Comparison of ENCODE assay signal across 1 cellular context in the genomic region with DNA sequence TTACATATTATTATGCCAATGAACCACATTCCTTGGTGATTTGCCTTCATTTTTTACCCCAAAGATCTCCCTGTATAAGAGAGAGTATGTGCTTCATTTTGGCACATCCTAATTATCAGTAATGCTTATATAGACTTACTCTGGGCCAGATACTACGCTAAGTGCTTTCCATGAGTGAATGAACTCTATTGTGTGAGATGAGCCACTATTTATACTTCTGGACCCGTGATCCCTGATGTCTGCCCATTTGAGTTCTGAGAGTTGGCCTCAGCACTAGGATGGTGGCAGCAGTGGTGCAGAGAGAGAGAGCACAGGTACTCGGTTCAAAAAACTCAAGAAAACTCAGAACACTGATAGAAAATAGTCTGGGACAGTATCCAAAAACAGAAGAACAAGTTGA.
TF ChIP-seq lines count a peak whose summit lies in the region.

No MANE protein-coding gene starts in this region.

TF ChIP-seq in GM23338, 12 proteins besides CTCF, POLR2A, EP300 and RAD21 (continued from another document):
- TF ChIP-seq, protein P1, sequence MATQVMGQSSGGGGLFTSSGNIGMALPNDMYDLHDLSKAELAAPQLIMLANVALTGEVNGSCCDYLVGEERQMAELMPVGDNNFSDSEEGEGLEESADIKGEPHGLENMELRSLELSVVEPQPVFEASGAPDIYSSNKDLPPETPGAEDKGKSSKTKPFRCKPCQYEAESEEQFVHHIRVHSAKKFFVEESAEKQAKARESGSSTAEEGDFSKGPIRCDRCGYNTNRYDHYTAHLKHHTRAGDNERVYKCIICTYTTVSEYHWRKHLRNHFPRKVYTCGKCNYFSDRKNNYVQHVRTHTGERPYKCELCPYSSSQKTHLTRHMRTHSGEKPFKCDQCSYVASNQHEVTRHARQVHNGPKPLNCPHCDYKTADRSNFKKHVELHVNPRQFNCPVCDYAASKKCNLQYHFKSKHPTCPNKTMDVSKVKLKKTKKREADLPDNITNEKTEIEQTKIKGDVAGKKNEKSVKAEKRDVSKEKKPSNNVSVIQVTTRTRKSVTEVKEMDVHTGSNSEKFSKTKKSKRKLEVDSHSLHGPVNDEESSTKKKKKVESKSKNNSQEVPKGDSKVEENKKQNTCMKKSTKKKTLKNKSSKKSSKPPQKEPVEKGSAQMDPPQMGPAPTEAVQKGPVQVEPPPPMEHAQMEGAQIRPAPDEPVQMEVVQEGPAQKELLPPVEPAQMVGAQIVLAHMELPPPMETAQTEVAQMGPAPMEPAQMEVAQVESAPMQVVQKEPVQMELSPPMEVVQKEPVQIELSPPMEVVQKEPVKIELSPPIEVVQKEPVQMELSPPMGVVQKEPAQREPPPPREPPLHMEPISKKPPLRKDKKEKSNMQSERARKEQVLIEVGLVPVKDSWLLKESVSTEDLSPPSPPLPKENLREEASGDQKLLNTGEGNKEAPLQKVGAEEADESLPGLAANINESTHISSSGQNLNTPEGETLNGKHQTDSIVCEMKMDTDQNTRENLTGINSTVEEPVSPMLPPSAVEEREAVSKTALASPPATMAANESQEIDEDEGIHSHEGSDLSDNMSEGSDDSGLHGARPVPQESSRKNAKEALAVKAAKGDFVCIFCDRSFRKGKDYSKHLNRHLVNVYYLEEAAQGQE (IDR thresholded peaks at IDR 0.05; ENCODE audit: unreplicated experiment), result no peak
- TF ChIP-seq EZH2 (IDR thresholded peaks at IDR 0.05; ENCODE audit: low read depth, unreplicated experiment) (no peak), POLR2AphosphoS5 (IDR thresholded peaks at IDR 0.05; ENCODE audit: low read depth) (no peak)
- TF ChIP-seq, protein P2, sequence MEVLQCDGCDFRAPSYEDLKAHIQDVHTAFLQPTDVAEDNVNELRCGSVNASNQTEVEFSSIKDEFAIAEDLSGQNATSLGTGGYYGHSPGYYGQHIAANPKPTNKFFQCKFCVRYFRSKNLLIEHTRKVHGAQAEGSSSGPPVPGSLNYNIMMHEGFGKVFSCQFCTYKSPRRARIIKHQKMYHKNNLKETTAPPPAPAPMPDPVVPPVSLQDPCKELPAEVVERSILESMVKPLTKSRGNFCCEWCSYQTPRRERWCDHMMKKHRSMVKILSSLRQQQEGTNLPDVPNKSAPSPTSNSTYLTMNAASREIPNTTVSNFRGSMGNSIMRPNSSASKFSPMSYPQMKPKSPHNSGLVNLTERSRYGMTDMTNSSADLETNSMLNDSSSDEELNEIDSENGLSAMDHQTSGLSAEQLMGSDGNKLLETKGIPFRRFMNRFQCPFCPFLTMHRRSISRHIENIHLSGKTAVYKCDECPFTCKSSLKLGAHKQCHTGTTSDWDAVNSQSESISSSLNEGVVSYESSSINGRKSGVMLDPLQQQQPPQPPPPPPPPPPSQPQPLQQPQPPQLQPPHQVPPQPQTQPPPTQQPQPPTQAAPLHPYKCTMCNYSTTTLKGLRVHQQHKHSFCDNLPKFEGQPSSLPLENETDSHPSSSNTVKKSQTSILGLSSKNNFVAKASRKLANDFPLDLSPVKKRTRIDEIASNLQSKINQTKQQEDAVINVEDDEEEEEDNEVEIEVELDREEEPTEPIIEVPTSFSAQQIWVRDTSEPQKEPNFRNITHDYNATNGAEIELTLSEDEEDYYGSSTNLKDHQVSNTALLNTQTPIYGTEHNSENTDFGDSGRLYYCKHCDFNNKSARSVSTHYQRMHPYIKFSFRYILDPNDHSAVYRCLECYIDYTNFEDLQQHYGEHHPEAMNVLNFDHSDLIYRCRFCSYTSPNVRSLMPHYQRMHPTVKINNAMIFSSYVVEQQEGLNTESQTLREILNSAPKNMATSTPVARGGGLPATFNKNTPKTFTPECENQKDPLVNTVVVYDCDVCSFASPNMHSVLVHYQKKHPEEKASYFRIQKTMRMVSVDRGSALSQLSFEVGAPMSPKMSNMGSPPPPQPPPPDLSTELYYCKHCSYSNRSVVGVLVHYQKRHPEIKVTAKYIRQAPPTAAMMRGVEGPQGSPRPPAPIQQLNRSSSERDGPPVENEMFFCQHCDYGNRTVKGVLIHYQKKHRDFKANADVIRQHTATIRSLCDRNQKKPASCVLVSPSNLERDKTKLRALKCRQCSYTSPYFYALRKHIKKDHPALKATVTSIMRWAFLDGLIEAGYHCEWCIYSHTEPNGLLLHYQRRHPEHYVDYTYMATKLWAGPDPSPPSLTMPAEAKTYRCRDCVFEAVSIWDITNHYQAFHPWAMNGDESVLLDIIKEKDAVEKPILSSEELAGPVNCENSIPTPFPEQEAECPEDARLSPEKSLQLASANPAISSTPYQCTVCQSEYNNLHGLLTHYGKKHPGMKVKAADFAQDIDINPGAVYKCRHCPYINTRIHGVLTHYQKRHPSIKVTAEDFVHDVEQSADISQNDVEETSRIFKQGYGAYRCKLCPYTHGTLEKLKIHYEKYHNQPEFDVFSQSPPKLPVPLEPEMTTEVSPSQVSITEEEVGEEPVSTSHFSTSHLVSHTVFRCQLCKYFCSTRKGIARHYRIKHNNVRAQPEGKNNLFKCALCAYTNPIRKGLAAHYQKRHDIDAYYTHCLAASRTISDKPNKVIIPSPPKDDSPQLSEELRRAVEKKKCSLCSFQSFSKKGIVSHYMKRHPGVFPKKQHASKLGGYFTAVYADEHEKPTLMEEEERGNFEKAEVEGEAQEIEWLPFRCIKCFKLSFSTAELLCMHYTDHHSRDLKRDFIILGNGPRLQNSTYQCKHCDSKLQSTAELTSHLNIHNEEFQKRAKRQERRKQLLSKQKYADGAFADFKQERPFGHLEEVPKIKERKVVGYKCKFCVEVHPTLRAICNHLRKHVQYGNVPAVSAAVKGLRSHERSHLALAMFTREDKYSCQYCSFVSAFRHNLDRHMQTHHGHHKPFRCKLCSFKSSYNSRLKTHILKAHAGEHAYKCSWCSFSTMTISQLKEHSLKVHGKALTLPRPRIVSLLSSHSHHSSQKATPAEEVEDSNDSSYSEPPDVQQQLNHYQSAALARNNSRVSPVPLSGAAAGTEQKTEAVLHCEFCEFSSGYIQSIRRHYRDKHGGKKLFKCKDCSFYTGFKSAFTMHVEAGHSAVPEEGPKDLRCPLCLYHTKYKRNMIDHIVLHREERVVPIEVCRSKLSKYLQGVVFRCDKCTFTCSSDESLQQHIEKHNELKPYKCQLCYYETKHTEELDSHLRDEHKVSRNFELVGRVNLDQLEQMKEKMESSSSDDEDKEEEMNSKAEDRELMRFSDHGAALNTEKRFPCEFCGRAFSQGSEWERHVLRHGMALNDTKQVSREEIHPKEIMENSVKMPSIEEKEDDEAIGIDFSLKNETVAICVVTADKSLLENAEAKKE (CRISPR knock-in tag; IDR thresholded peaks at IDR 0.05), result no peak
